28 cellular contexts compared by ENCODE assay signal in genomic region chr1:98496246-98496995, GRCh38.
A peak's percentile ranks its signal among the peaks of the same experiment; 100 is the strongest.
DNase-seq lines count a peak whose midpoint lies in the region; ATAC-seq and TF ChIP-seq lines count a peak whose summit lies in the region.
"Had no signal": no experiment of that assay in that cellular context is flagged by ENCODE, and none has a peak within 500 bp of the region (broad histone marks: within the 10 kb centered on the region; RNA-seq: fewer than 3 reads in every experiment).

No MANE protein-coding gene starts in this region.

- H2BK120ac ChIP-seq in neuronal stem cell (ENCODE audit: low read depth, low read length), result no peak overlapping the region

- ATAC-seq in HG03565 (IDR thresholded peaks at IDR 0.05; ENCODE audit: unreplicated experiment), result no peak
- ATAC-seq: activated CD8-positive, alpha-beta T cell treated with anti-CD3 and anti-CD28 coated beads for 36 hours; activated naive CD8-positive, alpha-beta T cell treated with anti-CD3 and anti-CD28 coated beads, Interleukin-2, amount 50 U/mL, for 24 hours; body of pancreas; mucosa of descending colon; pancreas; upper lobe of right lung had no signal

- no peak overlapping the region for H2BK15ac ChIP-seq in neuronal stem cell (ENCODE audit: low read length)

- peak; percentile 4 for DNase-seq in BJ (ENCODE audit: low read depth)
- DNase-seq in HAP-1 (ENCODE audit: low spot score in 2 of 2), result peak; percentile 15 to 20
- peak in 1 of 2 experiments; percentile 11 for DNase-seq in SJSA1 (ENCODE audit: low read depth in 1 of 2, low spot score in 2 of 2)
- peak; percentile 10 for DNase-seq in fibroblast of the conjunctiva (ENCODE audit: low read depth)
- no peak for DNase-seq in NCI-H2171 treated with DMSO at 0.1 percent for 48 hours (lab: John Stamatoyannopoulos, UW)
- no peak for DNase-seq in activated T-helper 2 cell treated with anti-CD3 and anti-CD28 coated beads, Interferon-gamma antibody, Interleukin-2, Interleukin-4, amounts not matched to agents 10 μg/mL and 5 μg/mL and 100 μg/mL, durations not matched to agents 14 hours and 24 hours and 36 hours (ENCODE audit: low spot score)
- no peak for DNase-seq in neuronal stem cell (ENCODE audit: low spot score)
- DNase-seq: ACHN; activated CD8-positive, alpha-beta T cell treated with anti-CD3 and anti-CD28 coated beads for 36 hours; activated effector memory CD4-positive, alpha-beta T cell treated with Interleukin-2 at 50 U/mL for 16 hours; activated naive CD8-positive, alpha-beta T cell treated with anti-CD3 and anti-CD28 coated beads, Interleukin-2, amount 50 U/mL, for 24 hours; body of pancreas; Calu3; DND-41; islet precursor cell; mucosa of descending colon; NCI-H1105 treated with DMSO at 0.1 percent for 48 hours; NCI-H2081 treated with DMSO at 0.1 percent for 48 hours; NCI-H510A treated with DMSO at 0.1 percent for 48 hours; nephron progenitor cell; pancreas; T-helper 1 cell; upper lobe of right lung had no signal

- H3K23ac ChIP-seq in neuronal stem cell (ENCODE audit: low read depth, low read length, poor library complexity), result no peak overlapping the region

- H3K27me3 ChIP-seq in BJ (ENCODE audit: control insufficient read depth, insufficient read depth, low read length), result no peaks in the 10 kb centered on the region; the same call in 1 of the 2 replicates
- no peaks in the 10 kb centered on the region for H3K27me3 ChIP-seq in HAP-1 (ENCODE audit: low read depth)
- H3K27me3 ChIP-seq in SJSA1 (replicated peaks), result no peaks in the 10 kb centered on the region
- H3K27me3 ChIP-seq in neuronal stem cell (ENCODE audit: control insufficient read depth in 3 of 3, insufficient read depth in 3 of 3, low read depth in 1 of 3, low read length in 3 of 3), result no peaks in the 10 kb centered on the region
- H3K27me3 ChIP-seq: BLaER1 treated with 17β-estradiol and CSF1 and Interleukin-3, amounts not matched to agents 10 nM and 100 nM; body of pancreas; pancreas; right atrium auricular region; upper lobe of right lung had no signal

- no peak overlapping the region for H2BK5ac ChIP-seq in neuronal stem cell (ENCODE audit: low read length)

- no peak overlapping the region for H3K14ac ChIP-seq in neuronal stem cell (ENCODE audit: low read length)

- H3K36me3 ChIP-seq in BJ (ENCODE audit: control insufficient read depth, insufficient read depth, low read length), result no peaks in the 10 kb centered on the region
- H3K36me3 ChIP-seq in HAP-1 (replicated peaks), result no peaks in the 10 kb centered on the region
- no peaks in the 10 kb centered on the region for H3K36me3 ChIP-seq in SJSA1
- no peaks in the 10 kb centered on the region for H3K36me3 ChIP-seq in neuronal stem cell (replicated peaks in 1 of 2; ENCODE audit: control insufficient read depth in 2 of 2, insufficient read depth in 2 of 2, low read length in 2 of 2)
- H3K36me3 ChIP-seq: BLaER1 treated with 17β-estradiol and CSF1 and Interleukin-3, amounts not matched to agents 10 nM and 100 nM; pancreas; right atrium auricular region; upper lobe of right lung had no signal

- no peaks in the 10 kb centered on the region for H3K79me1 ChIP-seq in neuronal stem cell (ENCODE audit: low read depth, low read length)

- no peak for TF ChIP-seq CTCF in BJ (IDR thresholded peaks at IDR 0.05; ENCODE audit: insufficient read depth, low read depth, low read length)

- H4K91ac ChIP-seq in neuronal stem cell (ENCODE audit: low read depth, low read length, poor library complexity), result no peak overlapping the region

- no peaks in the 10 kb centered on the region for H3K9me3 ChIP-seq in HAP-1
- H3K9me3 ChIP-seq in SJSA1 (replicated peaks), result no peaks in the 10 kb centered on the region
- no peaks in the 10 kb centered on the region for H3K9me3 ChIP-seq in neuronal stem cell (replicated peaks in 1 of 2; ENCODE audit: control insufficient read depth in 2 of 2, insufficient read depth in 1 of 2, low read depth in 1 of 2, low read length in 2 of 2)
- H3K9me3 ChIP-seq: body of pancreas, mucosa of descending colon, pancreas, right atrium auricular region, upper lobe of right lung had no signal

- intact Hi-C loops in activated T-helper 2 cell treated with anti-CD3 and anti-CD28 coated beads, Interferon-gamma antibody, Interleukin-2, Interleukin-4, amounts not matched to agents 10 μg/mL and 5 μg/mL and 100 μg/mL, durations not matched to agents 14 hours and 24 hours and 36 hours (cut with micrococcal nuclease), result no loop called here

- H3K27ac Mint-ChIP-seq in activated T-helper 2 cell treated with anti-CD3 and anti-CD28 coated beads, Interferon-gamma antibody, Interleukin-2, Interleukin-4, amounts not matched to agents 10 μg/mL and 5 μg/mL and 100 μg/mL, durations not matched to agents 14 hours and 24 hours and 36 hours, result no peak overlapping the region
- H3K27ac Mint-ChIP-seq: activated CD8-positive, alpha-beta T cell treated with anti-CD3 and anti-CD28 coated beads for 36 hours; activated naive CD8-positive, alpha-beta T cell treated with anti-CD3 and anti-CD28 coated beads, Interleukin-2, amount 50 U/mL, for 24 hours; IgD-negative memory B cell; nephron progenitor cell had no signal

- CTCF ChIA-PET in BJ (lab: Yijun Ruan, JAX), result interaction anchor here (0.7 kb wide), 1 partner anchor 942 kb away, joined by 3 read pairs; no protein-coding TSS in a partner anchor

- WGBS in neuronal stem cell (ENCODE audit: extremely low coverage in 2 of 2, insufficient read length in 2 of 2, insufficient replicate concordance in 1 of 2), 2 donors, result no CpG with 5 or more reads among the region's 2 CpGs

- H3K18ac ChIP-seq in neuronal stem cell (ENCODE audit: low read length), result no peak overlapping the region

- POLR2A ChIA-PET in BJ (lab: Charles Lee), result no interaction called here

- no peak overlapping the region for H3K4me3 ChIP-seq in BJ (ENCODE audit: low read depth, low read length)
- no peak overlapping the region for H3K4me3 ChIP-seq in HAP-1
- H3K4me3 ChIP-seq in SJSA1, result no peak overlapping the region
- no peak overlapping the region for H3K4me3 ChIP-seq in neuronal stem cell (ENCODE audit: low read length in 2 of 2)
- H3K4me3 ChIP-seq: BLaER1 treated with 17β-estradiol and CSF1 and Interleukin-3, amounts not matched to agents 10 nM and 100 nM; body of pancreas; mucosa of descending colon; pancreas; right atrium auricular region; upper lobe of right lung had no signal

- H3K4me1 ChIP-seq in HAP-1 (peaks cover 4% of the 10 kb centered on the region), SJSA1 (replicated peaks) (peaks cover 10% of the 10 kb centered on the region), neuronal stem cell (ENCODE audit: control insufficient read depth in 2 of 2, insufficient read depth in 1 of 2, low read depth in 1 of 2, low read length in 2 of 2) (no peaks in the 10 kb centered on the region)
- H3K4me1 ChIP-seq: BLaER1 treated with 17β-estradiol and CSF1 and Interleukin-3, amounts not matched to agents 10 nM and 100 nM; body of pancreas; pancreas; right atrium auricular region; upper lobe of right lung had no signal

- H3K4ac ChIP-seq in neuronal stem cell (ENCODE audit: low read length), result no peak overlapping the region

- H3K4me1 Mint-ChIP-seq in activated T-helper 2 cell treated with anti-CD3 and anti-CD28 coated beads, Interferon-gamma antibody, Interleukin-2, Interleukin-4, amounts not matched to agents 10 μg/mL and 5 μg/mL and 100 μg/mL, durations not matched to agents 14 hours and 24 hours and 36 hours (ENCODE audit: low read depth), result no peaks in the 10 kb centered on the region
- H3K4me1 Mint-ChIP-seq: activated naive CD8-positive, alpha-beta T cell treated with anti-CD3 and anti-CD28 coated beads, Interleukin-2, amount 50 U/mL, for 24 hours; IgD-negative memory B cell; nephron progenitor cell had no signal

- H3K9ac ChIP-seq in neuronal stem cell (ENCODE audit: low read depth, low read length, poor library complexity), result no peak overlapping the region
- H3K9ac ChIP-seq: BLaER1 treated with 17β-estradiol and CSF1 and Interleukin-3, amounts not matched to agents 10 nM and 100 nM had no signal

- peaks cover 4% of the 10 kb centered on the region for H3K9me3 Mint-ChIP-seq in activated T-helper 2 cell treated with anti-CD3 and anti-CD28 coated beads, Interferon-gamma antibody, Interleukin-2, Interleukin-4, amounts not matched to agents 10 μg/mL and 5 μg/mL and 100 μg/mL, durations not matched to agents 14 hours and 24 hours and 36 hours
- H3K9me3 Mint-ChIP-seq: activated naive CD8-positive, alpha-beta T cell treated with anti-CD3 and anti-CD28 coated beads, Interleukin-2, amount 50 U/mL, for 24 hours; nephron progenitor cell had no signal

- no peak overlapping the region for H4K8ac ChIP-seq in neuronal stem cell (ENCODE audit: low read depth, low read length)

- no peak overlapping the region for H3K4me3 Mint-ChIP-seq in activated T-helper 2 cell treated with anti-CD3 and anti-CD28 coated beads, Interferon-gamma antibody, Interleukin-2, Interleukin-4, amounts not matched to agents 10 μg/mL and 5 μg/mL and 100 μg/mL, durations not matched to agents 14 hours and 24 hours and 36 hours (ENCODE audit: low read depth)
- H3K4me3 Mint-ChIP-seq: activated CD8-positive, alpha-beta T cell treated with anti-CD3 and anti-CD28 coated beads for 36 hours; activated naive CD8-positive, alpha-beta T cell treated with anti-CD3 and anti-CD28 coated beads, Interleukin-2, amount 50 U/mL, for 24 hours; IgD-negative memory B cell; nephron progenitor cell had no signal

- H3K27me3 Mint-ChIP-seq in activated T-helper 2 cell treated with anti-CD3 and anti-CD28 coated beads, Interferon-gamma antibody, Interleukin-2, Interleukin-4, amounts not matched to agents 10 μg/mL and 5 μg/mL and 100 μg/mL, durations not matched to agents 14 hours and 24 hours and 36 hours (ENCODE audit: low read depth), result no peaks in the 10 kb centered on the region
- H3K27me3 Mint-ChIP-seq: activated CD8-positive, alpha-beta T cell treated with anti-CD3 and anti-CD28 coated beads for 36 hours; IgD-negative memory B cell had no signal

- no peaks in the 10 kb centered on the region for H3K36me3 Mint-ChIP-seq in activated T-helper 2 cell treated with anti-CD3 and anti-CD28 coated beads, Interferon-gamma antibody, Interleukin-2, Interleukin-4, amounts not matched to agents 10 μg/mL and 5 μg/mL and 100 μg/mL, durations not matched to agents 14 hours and 24 hours and 36 hours (ENCODE audit: low read depth)
- H3K36me3 Mint-ChIP-seq: IgD-negative memory B cell had no signal

- H2BK12ac ChIP-seq in neuronal stem cell (ENCODE audit: low read length), result no peak overlapping the region

- H3K27ac ChIP-seq in SJSA1, result peak overlapping the region; percentile 41; the same call in 1 of the 2 replicates
- H3K27ac ChIP-seq in neuronal stem cell (replicated peaks; ENCODE audit: low read length), result no peak overlapping the region
- H3K27ac ChIP-seq: BLaER1 treated with 17β-estradiol and CSF1 and Interleukin-3, amounts not matched to agents 10 nM and 100 nM; body of pancreas; HL-60; pancreas; right atrium auricular region; upper lobe of right lung had no signal

- H3K4me2 ChIP-seq in neuronal stem cell (ENCODE audit: insufficient read depth, low read length, poor library complexity, severe bottlenecking), result no peak overlapping the region
- H3K4me2 ChIP-seq: BLaER1 treated with 17β-estradiol and CSF1 and Interleukin-3, amounts not matched to agents 10 nM and 100 nM had no signal

- H2AFZ ChIP-seq in neuronal stem cell (ENCODE audit: low read length), result no peak overlapping the region

- no peak overlapping the region for H2AK5ac ChIP-seq in neuronal stem cell (ENCODE audit: low read depth, low read length)

- in situ Hi-C loops in HAP-1 (cut with MboI; ENCODE audit: low sequenced_read_pairs), result no loop called here

Comparison
In these comparisons a context has a peak if more than half of its experiments do, and no peak if none do; other contexts are left out.
1. DNase-seq: peak in BJ (single experiment), HAP-1 (2 of 2) and fibroblast of the conjunctiva (single experiment); none in NCI-H2171 treated with DMSO at 0.1 percent for 48 hours (single experiment), activated T-helper 2 cell treated with anti-CD3 and anti-CD28 coated beads, Interferon-gamma antibody, Interleukin-2, Interleukin-4, amounts not matched to agents 10 μg/mL and 5 μg/mL and 100 μg/mL, durations not matched to agents 14 hours and 24 hours and 36 hours (single experiment) and neuronal stem cell (single experiment).